In genomic region chr9:14704281-14704680, GRCh38 we compare ENCODE assay signal across 12 cellular contexts. TPM values are rescaled to one million over a fixed set of nuclear protein-coding genes. Genes with fewer than 3 reads are reported as not detected.
"Had no signal": no experiment of that assay in that cellular context is flagged by ENCODE, and none has a peak within 500 bp of the region (broad histone marks: within the 10 kb centered on the region; RNA-seq: fewer than 3 reads in every experiment).

No MANE protein-coding gene starts in this region.

- H3K9me3 ChIP-seq: HAP-1 had no signal

- H2AFZ ChIP-seq: GM23248, GM23338 had no signal

- H3K4me2 ChIP-seq: GM23338 had no signal

- H3K27ac ChIP-seq: GM23248 had no signal

- H3K4me3 ChIP-seq: GM23248, GM23338, HAP-1 had no signal

- FAIRE-seq: H1, H54 had no signal

- H3K36me3 ChIP-seq: HAP-1 had no signal

- H3K9ac ChIP-seq: GM23248 had no signal

- DNase-seq: GM23248, GOT3, H7, H9, HCEC 1CT, HFFc6 had no signal

- ATAC-seq: GM23338, HCT116 had no signal

- H3K4me1 ChIP-seq: HAP-1 had no signal

RNA-seq across cellular contexts. Expression of gene CER1, which starts 18.3 kb away (rescaled TPM):
- total RNA-seq: GM23248, H4, HFFc6 had no signal
- polyA plus RNA-seq: GM23248 had no signal
